ENCODE assay signal across 18 cellular contexts in the genomic region with DNA sequence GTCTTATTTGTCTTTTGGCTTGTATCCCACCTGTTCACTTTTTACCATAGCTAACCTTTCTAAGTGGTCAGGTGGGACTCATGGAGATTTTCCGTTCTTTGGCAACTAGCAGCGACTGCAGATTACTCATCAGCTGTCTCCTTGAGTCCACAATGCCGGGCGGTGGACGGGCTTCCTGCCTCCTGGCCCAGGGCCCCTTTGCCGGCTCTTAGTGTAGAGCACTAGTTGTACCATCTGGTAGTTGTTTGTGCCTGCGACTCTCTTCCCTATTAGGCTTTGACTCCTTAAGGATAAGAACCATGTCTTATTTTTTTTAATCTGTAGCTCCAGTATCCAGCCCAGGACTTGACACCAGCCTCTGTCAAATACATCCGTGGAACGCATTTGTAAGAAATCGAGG.
"Had no signal": no experiment of that assay in that cellular context is flagged by ENCODE, and none has a peak within 500 bp of the region (broad histone marks: within the 10 kb centered on the region; RNA-seq: fewer than 3 reads in every experiment).

No MANE protein-coding gene starts in this region.

- H3K36me3 ChIP-seq: heart left ventricle, tibial artery, upper lobe of left lung, uterus had no signal

- H3K27ac ChIP-seq: coronary artery, skin epidermis, tibial artery, upper lobe of left lung, uterus had no signal

- H3K4me3 Mint-ChIP-seq: endodermal cell; naive thymus-derived CD8-positive, alpha-beta T cell; neural crest cell had no signal

- H3K27me3 ChIP-seq: heart left ventricle, tibial artery, upper lobe of left lung, uterus had no signal

- ATAC-seq: left lobe of liver; naive thymus-derived CD8-positive, alpha-beta T cell; sciatic nerve had no signal

- H3K36me3 Mint-ChIP-seq: naive thymus-derived CD8-positive, alpha-beta T cell had no signal

- H3K4me3 ChIP-seq: coronary artery, heart left ventricle, skin epidermis, tibial artery, upper lobe of left lung, uterus had no signal

- FAIRE-seq: frontal cortex, islet of Langerhans had no signal

- H3K9me3 ChIP-seq: heart left ventricle, tibial artery, upper lobe of left lung, uterus had no signal

- H3K27me3 Mint-ChIP-seq: naive thymus-derived CD8-positive, alpha-beta T cell had no signal

- DNase-seq: effector CD4-positive, alpha-beta T cell; endodermal cell; heart left ventricle; hypothalamus; mammary epithelial cell; naive thymus-derived CD8-positive, alpha-beta T cell; posterior cingulate gyrus; stimulated activated naive CD4-positive, alpha-beta T cell treated with Interleukin-2 at 50 U/mL for 16 hours; tibial artery; uterus had no signal

- H3K27ac Mint-ChIP-seq: endodermal cell had no signal

- H3K9me3 Mint-ChIP-seq: endodermal cell had no signal
